In the genomic region with DNA sequence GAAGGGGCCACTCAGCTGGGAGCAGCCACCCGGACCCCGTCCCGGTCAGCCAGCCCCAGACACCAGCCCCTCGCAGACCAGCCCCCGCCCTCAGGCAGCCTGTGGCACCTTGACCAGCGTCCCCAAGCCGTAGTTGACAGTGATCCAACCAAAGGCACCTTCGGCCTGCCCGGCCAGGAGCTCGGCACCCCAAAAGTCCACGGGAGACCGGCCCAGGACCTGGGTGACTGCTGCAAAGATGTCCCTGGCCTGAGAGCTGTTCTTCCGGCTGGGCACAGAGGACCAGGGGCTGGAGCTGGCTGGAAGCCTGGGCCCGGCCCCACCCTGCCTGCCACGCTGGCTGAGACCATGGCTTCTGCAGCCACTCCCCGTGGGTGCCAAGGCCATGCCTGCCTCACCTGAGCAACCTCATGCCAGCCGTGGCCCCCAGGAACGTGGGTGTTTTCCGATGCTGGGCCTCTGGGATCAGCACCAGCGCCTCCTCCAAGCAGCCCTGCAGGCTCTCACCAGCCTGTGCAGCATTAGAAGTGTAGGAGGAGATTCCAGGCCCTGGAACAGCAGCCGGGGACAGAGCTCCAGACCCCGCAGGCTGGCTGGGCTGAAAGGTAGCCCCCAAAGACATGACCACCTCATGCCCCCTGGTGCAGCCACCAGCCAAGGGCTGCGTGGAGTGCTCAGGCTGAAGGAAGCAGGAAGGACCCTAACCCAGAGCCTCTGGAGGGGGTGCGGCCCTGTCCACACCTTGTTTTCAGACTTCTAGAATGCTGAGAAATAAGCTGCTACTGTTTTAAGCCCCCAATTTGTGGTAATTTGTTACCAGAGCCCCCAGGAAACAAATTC, we compare ENCODE assay signal across 1 cellular context.
TF ChIP-seq lines count a peak whose summit lies in the region.

No MANE protein-coding gene starts in this region.

TF ChIP-seq in HEK293, 187 proteins besides CTCF, POLR2A, EP300 and RAD21 (continued from another document):
- TF ChIP-seq, protein P1, sequence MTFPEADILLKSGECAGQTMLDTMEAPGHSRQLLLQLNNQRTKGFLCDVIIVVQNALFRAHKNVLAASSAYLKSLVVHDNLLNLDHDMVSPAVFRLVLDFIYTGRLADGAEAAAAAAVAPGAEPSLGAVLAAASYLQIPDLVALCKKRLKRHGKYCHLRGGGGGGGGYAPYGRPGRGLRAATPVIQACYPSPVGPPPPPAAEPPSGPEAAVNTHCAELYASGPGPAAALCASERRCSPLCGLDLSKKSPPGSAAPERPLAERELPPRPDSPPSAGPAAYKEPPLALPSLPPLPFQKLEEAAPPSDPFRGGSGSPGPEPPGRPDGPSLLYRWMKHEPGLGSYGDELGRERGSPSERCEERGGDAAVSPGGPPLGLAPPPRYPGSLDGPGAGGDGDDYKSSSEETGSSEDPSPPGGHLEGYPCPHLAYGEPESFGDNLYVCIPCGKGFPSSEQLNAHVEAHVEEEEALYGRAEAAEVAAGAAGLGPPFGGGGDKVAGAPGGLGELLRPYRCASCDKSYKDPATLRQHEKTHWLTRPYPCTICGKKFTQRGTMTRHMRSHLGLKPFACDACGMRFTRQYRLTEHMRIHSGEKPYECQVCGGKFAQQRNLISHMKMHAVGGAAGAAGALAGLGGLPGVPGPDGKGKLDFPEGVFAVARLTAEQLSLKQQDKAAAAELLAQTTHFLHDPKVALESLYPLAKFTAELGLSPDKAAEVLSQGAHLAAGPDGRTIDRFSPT (tag by site-specific recombination; IDR thresholded peaks at IDR 0.05) = no peak
- TF ChIP-seq ZNF791 (tag by site-specific recombination; IDR thresholded peaks at IDR 0.05) = no peak
- TF ChIP-seq, protein P2, sequence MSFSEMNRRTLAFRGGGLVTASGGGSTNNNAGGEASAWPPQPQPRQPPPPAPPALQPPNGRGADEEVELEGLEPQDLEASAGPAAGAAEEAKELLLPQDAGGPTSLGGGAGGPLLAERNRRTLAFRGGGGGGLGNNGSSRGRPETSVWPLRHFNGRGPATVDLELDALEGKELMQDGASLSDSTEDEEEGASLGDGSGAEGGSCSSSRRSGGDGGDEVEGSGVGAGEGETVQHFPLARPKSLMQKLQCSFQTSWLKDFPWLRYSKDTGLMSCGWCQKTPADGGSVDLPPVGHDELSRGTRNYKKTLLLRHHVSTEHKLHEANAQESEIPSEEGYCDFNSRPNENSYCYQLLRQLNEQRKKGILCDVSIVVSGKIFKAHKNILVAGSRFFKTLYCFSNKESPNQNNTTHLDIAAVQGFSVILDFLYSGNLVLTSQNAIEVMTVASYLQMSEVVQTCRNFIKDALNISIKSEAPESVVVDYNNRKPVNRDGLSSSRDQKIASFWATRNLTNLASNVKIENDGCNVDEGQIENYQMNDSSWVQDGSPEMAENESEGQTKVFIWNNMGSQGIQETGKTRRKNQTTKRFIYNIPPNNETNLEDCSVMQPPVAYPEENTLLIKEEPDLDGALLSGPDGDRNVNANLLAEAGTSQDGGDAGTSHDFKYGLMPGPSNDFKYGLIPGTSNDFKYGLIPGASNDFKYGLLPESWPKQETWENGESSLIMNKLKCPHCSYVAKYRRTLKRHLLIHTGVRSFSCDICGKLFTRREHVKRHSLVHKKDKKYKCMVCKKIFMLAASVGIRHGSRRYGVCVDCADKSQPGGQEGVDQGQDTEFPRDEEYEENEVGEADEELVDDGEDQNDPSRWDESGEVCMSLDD (tag by site-specific recombination; IDR thresholded peaks at IDR 0.05) = no peak
- TF ChIP-seq, protein P3, sequence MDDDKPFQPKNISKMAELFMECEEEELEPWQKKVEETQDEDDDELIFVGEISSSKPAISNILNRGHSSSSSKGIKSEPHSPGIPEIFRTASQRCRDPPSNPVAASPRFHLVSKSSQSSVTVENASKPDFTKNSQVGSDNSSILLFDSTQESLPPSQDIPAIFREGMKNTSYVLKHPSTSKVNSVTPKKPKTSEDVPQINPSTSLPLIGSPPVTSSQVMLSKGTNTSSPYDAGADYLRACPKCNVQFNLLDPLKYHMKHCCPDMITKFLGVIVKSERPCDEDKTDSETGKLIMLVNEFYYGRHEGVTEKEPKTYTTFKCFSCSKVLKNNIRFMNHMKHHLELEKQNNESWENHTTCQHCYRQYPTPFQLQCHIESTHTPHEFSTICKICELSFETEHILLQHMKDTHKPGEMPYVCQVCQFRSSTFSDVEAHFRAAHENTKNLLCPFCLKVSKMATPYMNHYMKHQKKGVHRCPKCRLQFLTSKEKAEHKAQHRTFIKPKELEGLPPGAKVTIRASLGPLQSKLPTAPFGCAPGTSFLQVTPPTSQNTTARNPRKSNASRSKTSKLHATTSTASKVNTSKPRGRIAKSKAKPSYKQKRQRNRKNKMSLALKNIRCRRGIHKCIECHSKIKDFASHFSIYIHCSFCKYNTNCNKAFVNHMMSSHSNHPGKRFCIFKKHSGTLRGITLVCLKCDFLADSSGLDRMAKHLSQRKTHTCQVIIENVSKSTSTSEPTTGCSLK (tag by site-specific recombination; IDR thresholded peaks at IDR 0.05) = no peak
- no peak for TF ChIP-seq FEZF1 (tag by site-specific recombination; IDR thresholded peaks at IDR 0.05)
- TF ChIP-seq, protein P4, sequence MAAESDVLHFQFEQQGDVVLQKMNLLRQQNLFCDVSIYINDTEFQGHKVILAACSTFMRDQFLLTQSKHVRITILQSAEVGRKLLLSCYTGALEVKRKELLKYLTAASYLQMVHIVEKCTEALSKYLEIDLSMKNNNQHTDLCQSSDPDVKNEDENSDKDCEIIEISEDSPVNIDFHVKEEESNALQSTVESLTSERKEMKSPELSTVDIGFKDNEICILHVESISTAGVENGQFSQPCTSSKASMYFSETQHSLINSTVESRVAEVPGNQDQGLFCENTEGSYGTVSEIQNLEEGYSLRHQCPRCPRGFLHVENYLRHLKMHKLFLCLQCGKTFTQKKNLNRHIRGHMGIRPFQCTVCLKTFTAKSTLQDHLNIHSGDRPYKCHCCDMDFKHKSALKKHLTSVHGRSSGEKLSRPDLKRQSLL (tag by site-specific recombination; IDR thresholded peaks at IDR 0.05) = no peak
- no peak for TF ChIP-seq ZNF366 (tag by site-specific recombination; conservative IDR thresholded peaks at IDR 0.05)
- peak; percentile 29; the same call in 1 of the 2 replicates for TF ChIP-seq ZFHX2 (tag by site-specific recombination; conservative IDR thresholded peaks at IDR 0.05)
- TF ChIP-seq ZNF341 (tag by site-specific recombination; IDR thresholded peaks at IDR 0.05; ENCODE audit: low read depth) = peak; percentile 26; the same call in 1 of the 2 replicates
- no peak for TF ChIP-seq ZNF133 (tag by site-specific recombination; IDR thresholded peaks at IDR 0.05)
- TF ChIP-seq PRDM2 (tag by site-specific recombination; IDR thresholded peaks at IDR 0.05; ENCODE audit: borderline replicate concordance) = no peak
- 0 out of 2 replicates have a peak, but pooled peaks have one; percentile 11 for TF ChIP-seq EGR2 (tag by site-specific recombination; IDR thresholded peaks at IDR 0.05; ENCODE audit: low read depth)
- TF ChIP-seq, protein P5, sequence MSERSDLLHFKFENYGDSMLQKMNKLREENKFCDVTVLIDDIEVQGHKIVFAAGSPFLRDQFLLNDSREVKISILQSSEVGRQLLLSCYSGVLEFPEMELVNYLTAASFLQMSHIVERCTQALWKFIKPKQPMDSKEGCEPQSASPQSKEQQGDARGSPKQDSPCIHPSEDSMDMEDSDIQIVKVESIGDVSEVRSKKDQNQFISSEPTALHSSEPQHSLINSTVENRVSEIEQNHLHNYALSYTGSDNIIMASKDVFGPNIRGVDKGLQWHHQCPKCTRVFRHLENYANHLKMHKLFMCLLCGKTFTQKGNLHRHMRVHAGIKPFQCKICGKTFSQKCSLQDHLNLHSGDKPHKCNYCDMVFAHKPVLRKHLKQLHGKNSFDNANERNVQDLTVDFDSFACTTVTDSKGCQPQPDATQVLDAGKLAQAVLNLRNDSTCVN (tag by site-specific recombination; optimal IDR thresholded peaks at IDR 0.05) = no peak
- TF ChIP-seq, protein P6, sequence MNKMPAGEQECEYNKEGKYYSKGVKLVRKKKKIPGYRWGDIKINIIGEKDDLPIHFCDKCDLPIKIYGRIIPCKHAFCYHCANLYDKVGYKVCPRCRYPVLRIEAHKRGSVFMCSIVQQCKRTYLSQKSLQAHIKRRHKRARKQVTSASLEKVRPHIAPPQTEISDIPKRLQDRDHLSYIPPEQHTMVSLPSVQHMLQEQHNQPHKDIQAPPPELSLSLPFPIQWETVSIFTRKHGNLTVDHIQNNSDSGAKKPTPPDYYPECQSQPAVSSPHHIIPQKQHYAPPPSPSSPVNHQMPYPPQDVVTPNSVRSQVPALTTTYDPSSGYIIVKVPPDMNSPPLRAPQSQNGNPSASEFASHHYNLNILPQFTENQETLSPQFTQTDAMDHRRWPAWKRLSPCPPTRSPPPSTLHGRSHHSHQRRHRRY (tag by site-specific recombination; IDR thresholded peaks at IDR 0.05) = no peak
